Comparison of ENCODE assay signal across 32 cellular contexts in the genomic region with DNA sequence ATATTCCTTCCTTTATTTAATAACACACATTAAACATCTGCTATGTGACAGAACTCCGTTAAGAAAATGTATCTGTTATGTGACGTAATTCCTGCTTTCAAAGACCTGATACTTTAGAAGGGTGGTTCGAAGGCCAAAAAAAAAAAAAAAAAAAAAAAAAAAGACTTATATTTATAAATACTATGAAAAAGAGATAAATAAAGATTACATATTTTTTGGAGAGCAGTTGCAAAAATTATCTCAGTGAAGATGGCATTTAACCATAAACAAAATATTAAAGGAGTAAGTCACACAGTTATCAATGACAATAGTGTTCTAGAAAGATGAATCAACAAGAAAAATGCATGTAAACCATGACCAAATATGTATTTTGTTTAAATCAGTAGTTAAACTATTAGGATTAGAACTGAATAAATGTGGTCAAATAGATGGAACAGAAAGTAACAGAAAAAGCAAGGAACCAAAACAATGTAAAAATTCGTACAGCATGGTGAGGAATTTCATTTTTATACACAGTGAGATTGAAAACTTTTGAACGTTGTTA.
"Had no signal": no experiment of that assay in that cellular context is flagged by ENCODE, and none has a peak within 500 bp of the region (broad histone marks: within the 10 kb centered on the region; RNA-seq: fewer than 3 reads in every experiment).

No MANE protein-coding gene starts in this region.

- H3K9me3 ChIP-seq: adrenal gland, Peyer's patch, SJSA1 had no signal

- H3K4me3 Mint-ChIP-seq: activated B cell treated with CpG ODN at 0.5 μM for 24 hours; activated CD4-positive, alpha-beta memory T cell treated with anti-CD3 and anti-CD28 coated beads for 36 hours; activated naive CD4-positive, alpha-beta T cell treated with anti-CD3 and anti-CD28 coated beads for 36 hours; activated T-cell treated with anti-CD3 and anti-CD28 coated beads, Interleukin-2, amount 50 U/mL, for 4 hours; activated T-helper 1 cell treated with anti-CD3 and anti-CD28 coated beads, Interleukin-12 subunit alpha, Interleukin-12 subunit beta, Interleukin-2, Interleukin-4 antibody, amounts not matched to agents 30 ng/mL and 10 ng/mL and 1 ng/mL, durations not matched to agents 14 hours and 24 hours and 36 hours had no signal

- H3K36me3 ChIP-seq: adrenal gland, brain microvascular endothelial cell, Peyer's patch, SJSA1 had no signal

- DNase-seq: activated B cell treated with CpG ODN at 0.5 μM for 24 hours; activated CD4-positive, alpha-beta memory T cell treated with anti-CD3 and anti-CD28 coated beads for 36 hours; activated CD4-positive, alpha-beta T cell treated with anti-CD3 and anti-CD28 coated beads for 4 hours; activated CD4-positive, alpha-beta T cell treated with anti-CD3 and anti-CD28 coated beads, Interleukin-2, amount 50 U/mL, for 1 hour; activated CD4-positive, CD25-positive, alpha-beta regulatory T cell treated with anti-CD3 and anti-CD28 coated beads, Interleukin-2, amount 50 U/mL, for 72 hours; activated CD8-positive, alpha-beta memory T cell treated with anti-CD3 and anti-CD28 coated beads, Interleukin-2, amount 50 U/mL, for 4 hours; activated gamma-delta T cell treated with Interleukin-2 at 50 U/mL for 16 hours; activated naive CD4-positive, alpha-beta T cell treated with anti-CD3 and anti-CD28 coated beads for 36 hours; activated T-cell treated with anti-CD3 and anti-CD28 coated beads for 4 hours; activated T-cell treated with anti-CD3 and anti-CD28 coated beads, Interleukin-2, amount 50 U/mL, for 4 hours; adrenal gland; anterior cingulate cortex; brain microvascular endothelial cell; central memory CD4-positive, alpha-beta T cell; NCI-H1105; NCI-H1417 treated with DMSO at 0.1 percent for 48 hours; NCI-H1930; NCI-H2081 treated with DMSO at 0.1 percent for 48 hours; NCI-H226; NCI-H446 treated with DMSO at 0.1 percent for 48 hours; NCI-H524; Peyer's patch; RPMI8226; SHP77 treated with DMSO at 0.1 percent for 48 hours; SW 1271; T-helper 1 cell; T-helper 2 cell; T-helper 9 cell had no signal

- H3K27ac Mint-ChIP-seq: activated B cell treated with CpG ODN at 0.5 μM for 24 hours; activated CD4-positive, alpha-beta memory T cell treated with anti-CD3 and anti-CD28 coated beads for 36 hours; activated naive CD4-positive, alpha-beta T cell treated with anti-CD3 and anti-CD28 coated beads for 36 hours; activated naive CD4-positive, alpha-beta T cell treated with anti-CD3 and anti-CD28 coated beads, Interleukin-2, amount 50 U/mL, for 72 hours; activated T-helper 1 cell treated with anti-CD3 and anti-CD28 coated beads, Interleukin-12 subunit alpha, Interleukin-12 subunit beta, Interleukin-2, Interleukin-4 antibody, amounts not matched to agents 30 ng/mL and 10 ng/mL and 1 ng/mL, durations not matched to agents 14 hours and 24 hours and 36 hours had no signal

- H3K4me3 ChIP-seq: adrenal gland, Peyer's patch, SJSA1 had no signal

- H3K4me1 Mint-ChIP-seq: activated B cell treated with CpG ODN at 0.5 μM for 24 hours had no signal

- H3K27ac ChIP-seq: adrenal gland, brain microvascular endothelial cell, SJSA1, VCaP had no signal

- H3K27me3 ChIP-seq: adrenal gland, brain microvascular endothelial cell, Peyer's patch, SJSA1 had no signal

- H3K27me3 Mint-ChIP-seq: activated B cell treated with CpG ODN at 0.5 μM for 24 hours; activated CD4-positive, alpha-beta memory T cell treated with anti-CD3 and anti-CD28 coated beads for 36 hours had no signal

- H3K4me1 ChIP-seq: adrenal gland, Peyer's patch, SJSA1 had no signal

- H3K9me3 Mint-ChIP-seq: activated naive CD4-positive, alpha-beta T cell treated with anti-CD3 and anti-CD28 coated beads for 36 hours; activated naive CD4-positive, alpha-beta T cell treated with anti-CD3 and anti-CD28 coated beads, Interleukin-2, amount 50 U/mL, for 72 hours had no signal

- H3K36me3 Mint-ChIP-seq: activated CD4-positive, alpha-beta memory T cell treated with anti-CD3 and anti-CD28 coated beads for 36 hours; activated naive CD4-positive, alpha-beta T cell treated with anti-CD3 and anti-CD28 coated beads, Interleukin-2, amount 50 U/mL, for 72 hours had no signal
